ENCODE assay signal across 14 cellular contexts in the genomic region with DNA sequence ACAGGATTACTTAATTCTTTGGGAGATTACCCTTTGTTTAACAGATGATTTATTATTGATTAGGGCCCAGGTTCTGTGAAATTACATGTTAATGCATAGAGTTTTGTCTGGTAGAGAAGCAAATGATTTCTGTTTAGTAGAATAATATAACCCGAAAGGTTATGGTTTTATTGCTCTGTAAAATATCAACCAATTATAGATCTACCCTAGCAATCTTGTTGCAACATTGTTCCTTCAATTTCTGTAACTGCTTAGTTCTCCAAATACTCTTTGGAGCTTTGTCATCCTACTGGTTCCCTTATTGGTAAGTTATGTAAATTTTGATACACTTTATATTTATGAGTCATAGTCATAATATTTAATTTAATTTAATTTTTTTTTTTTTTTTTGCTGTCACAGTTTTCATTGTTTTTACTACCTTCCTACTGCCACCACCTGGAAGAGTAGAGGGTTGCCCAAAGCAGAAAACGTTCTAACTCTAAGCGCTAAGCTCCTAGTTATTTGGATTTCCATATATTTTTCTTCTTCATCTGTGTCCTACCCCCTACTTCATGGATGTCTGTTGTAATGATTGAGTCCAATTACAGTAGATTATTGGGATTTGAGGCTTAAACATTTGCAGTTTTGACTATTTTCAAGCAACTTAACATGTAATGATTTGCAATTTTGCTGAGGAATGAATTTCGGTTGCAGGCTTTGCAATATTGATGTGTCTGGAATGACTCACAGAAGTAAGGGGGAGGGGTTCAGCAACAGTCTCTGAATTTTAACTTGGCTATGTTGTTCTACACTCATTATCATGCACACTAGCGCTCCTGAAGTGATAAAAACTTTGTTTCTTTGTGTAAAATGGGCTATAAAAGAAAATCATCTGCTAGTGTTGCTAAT. TPM values are rescaled to one million over a fixed set of nuclear protein-coding genes. Genes with fewer than 3 reads are reported as not detected.
DNase-seq lines count a peak whose midpoint lies in the region; ATAC-seq and TF ChIP-seq lines count a peak whose summit lies in the region.
"Had no signal": no experiment of that assay in that cellular context is flagged by ENCODE, and none has a peak within 500 bp of the region (broad histone marks: within the 10 kb centered on the region; RNA-seq: fewer than 3 reads in every experiment).

No MANE protein-coding gene starts in this region.

- no peak overlapping the region for H3K27ac ChIP-seq in osteoblast (ENCODE audit: low read depth, low read length)
- no peak overlapping the region for H3K27ac ChIP-seq in ascending aorta
- H3K27ac ChIP-seq: tibial nerve had no signal

- no peaks in the 10 kb centered on the region for H3K27me3 Mint-ChIP-seq in natural killer cell (ENCODE audit: low read depth in 2 of 2)
- H3K27me3 Mint-ChIP-seq: IgD-negative memory B cell, progenitor cell of endocrine pancreas, T-cell had no signal

- H3K4me3 ChIP-seq in astrocyte of the cerebellum (ENCODE audit: low read depth, low read length) (no peak overlapping the region), osteoblast (ENCODE audit: insufficient read depth, low read length) (no peak overlapping the region), ascending aorta (no peak overlapping the region)
- H3K4me3 ChIP-seq: tibial nerve had no signal

- no peaks in the 10 kb centered on the region for H3K36me3 Mint-ChIP-seq in natural killer cell
- H3K36me3 Mint-ChIP-seq: IgD-negative memory B cell, T-cell had no signal

- peak overlapping the region; percentile 57 for H3K4me2 ChIP-seq in osteoblast (ENCODE audit: insufficient read depth, low read length)

- peaks cover 18% of the 10 kb centered on the region for H3K27me3 ChIP-seq in osteoblast (ENCODE audit: insufficient read depth, low read length)
- H3K27me3 ChIP-seq in ascending aorta: no peaks in the 10 kb centered on the region
- H3K27me3 ChIP-seq: tibial nerve had no signal

- H3K36me3 ChIP-seq in osteoblast (ENCODE audit: insufficient read depth, low read length) (no peaks in the 10 kb centered on the region), ascending aorta (no peaks in the 10 kb centered on the region)
- H3K36me3 ChIP-seq: tibial nerve had no signal

- H3K9me3 Mint-ChIP-seq in natural killer cell: no peaks in the 10 kb centered on the region
- H3K9me3 Mint-ChIP-seq: activated naive CD8-positive, alpha-beta T cell treated with anti-CD3 and anti-CD28 coated beads, Interleukin-2, amount 50 U/mL, for 24 hours; IgD-negative memory B cell; T-cell had no signal

- no peaks in the 10 kb centered on the region for H3K79me2 ChIP-seq in osteoblast (ENCODE audit: insufficient read depth, low read length)

- H3K4me1 Mint-ChIP-seq in natural killer cell: no peaks in the 10 kb centered on the region
- H3K4me1 Mint-ChIP-seq: T-cell had no signal

- intact Hi-C loops in natural killer cell (cut with micrococcal nuclease) (no loop called here), ascending aorta (cut with DNase I) (no loop called here)

- no peak overlapping the region for H2AFZ ChIP-seq in osteoblast (ENCODE audit: low read length)

- TF ChIP-seq CTCF in astrocyte of the cerebellum (IDR thresholded peaks at IDR 0.05; ENCODE audit: low read depth, low read length, missing control alignments): peak; percentile 12
- TF ChIP-seq CTCF in osteoblast (IDR thresholded peaks at IDR 0.05; ENCODE audit: extremely low read depth, low read depth, low read length): peak; percentile 6
- no peak for TF ChIP-seq CTCF in natural killer cell (IDR thresholded peaks at IDR 0.05)
- TF ChIP-seq CTCF in ascending aorta (IDR thresholded peaks at IDR 0.05): no peak

- no peaks in the 10 kb centered on the region for H4K20me1 ChIP-seq in osteoblast (ENCODE audit: insufficient read depth, low read length)

- H3K9me3 ChIP-seq in osteoblast (ENCODE audit: low read depth, low read length): no peaks in the 10 kb centered on the region
- no peaks in the 10 kb centered on the region for H3K9me3 ChIP-seq in ascending aorta
- H3K9me3 ChIP-seq: tibial nerve had no signal

- ATAC-seq in GM19351 (IDR thresholded peaks at IDR 0.05; ENCODE audit: unreplicated experiment): peak; percentile 80
- ATAC-seq in natural killer cell: no peak
- ATAC-seq: activated naive CD8-positive, alpha-beta T cell treated with anti-CD3 and anti-CD28 coated beads, Interleukin-2, amount 50 U/mL, for 24 hours; T-cell had no signal

- H3K4me1 ChIP-seq in osteoblast (ENCODE audit: insufficient read depth, low read length) (peaks cover 7% of the 10 kb centered on the region), ascending aorta (no peaks in the 10 kb centered on the region)

- no peak overlapping the region for H3K27ac Mint-ChIP-seq in natural killer cell
- H3K27ac Mint-ChIP-seq: activated naive CD8-positive, alpha-beta T cell treated with anti-CD3 and anti-CD28 coated beads, Interleukin-2, amount 50 U/mL, for 24 hours; IgD-negative memory B cell; progenitor cell of endocrine pancreas; T-cell had no signal

- in situ Hi-C loops in astrocyte of the cerebellum (cut with HindIII; ENCODE audit: low sequenced_read_pairs): no loop called here

- DNase-seq in HT-29 (ENCODE audit: low spot score): peak; percentile 2
- no peak for DNase-seq in astrocyte of the cerebellum (ENCODE audit: low read depth)
- no peak for DNase-seq in osteoblast (ENCODE audit: insufficient read length, low spot score, missing footprints)
- DNase-seq in natural killer cell: no peak
- no peak for DNase-seq in ascending aorta (ENCODE audit: low spot score in 2 of 2)
- no peak for DNase-seq in iPS-NIHi7 (ENCODE audit: extremely low spot score)
- DNase-seq in NCI-H1417 treated with DMSO at 0.1 percent for 48 hours (lab: John Stamatoyannopoulos, UW): no peak
- DNase-seq: activated naive CD8-positive, alpha-beta T cell treated with anti-CD3 and anti-CD28 coated beads, Interleukin-2, amount 50 U/mL, for 24 hours; DMS153; T-cell had no signal

- no peak overlapping the region for H3K4me3 Mint-ChIP-seq in natural killer cell
- H3K4me3 Mint-ChIP-seq: activated naive CD8-positive, alpha-beta T cell treated with anti-CD3 and anti-CD28 coated beads, Interleukin-2, amount 50 U/mL, for 24 hours; IgD-negative memory B cell; T-cell had no signal

RNA-seq across cellular contexts. Expression of gene NABP1, which starts 51.0 kb away (rescaled TPM):
- 4.6 and 7.4 TPM in 2 replicates for total RNA-seq in HT-29 (2014; rRNA removed; shearing (Covaris generic))
- total RNA-seq in osteoblast (72.0 and 80.2 TPM in 2 replicates), natural killer cell (10 to 100 TPM; 44.5 to 52.2 (median 45.7) TPM), ascending aorta (38.5 TPM)

Comparison
In these comparisons a context has a peak if more than half of its experiments do, and no peak if none do; other contexts are left out.
1. CTCF ChIP-seq: peak in astrocyte of the cerebellum (single experiment) and osteoblast (single experiment); none in natural killer cell (single experiment) and ascending aorta (0 of 3).